ENCODE assay signal across 36 cellular contexts in genomic region chr16:8630205-8630953, GRCh38. TPM values are rescaled to one million over a fixed set of nuclear protein-coding genes. Genes with fewer than 3 reads are reported as not detected.
"Had no signal": no experiment of that assay in that cellular context is flagged by ENCODE, and none has a peak within 500 bp of the region (broad histone marks: within the 10 kb centered on the region; RNA-seq: fewer than 3 reads in every experiment).

No MANE protein-coding gene starts in this region.

- H3K27ac Mint-ChIP-seq: activated CD4-positive, alpha-beta memory T cell treated with anti-CD3 and anti-CD28 coated beads for 36 hours; activated CD8-positive, alpha-beta memory T cell treated with anti-CD3 and anti-CD28 coated beads, Interleukin-2, amount 10 ng/mL, durations not matched to agents 7 days and 5 days; activated naive CD4-positive, alpha-beta T cell treated with anti-CD3 and anti-CD28 coated beads, Interleukin-2, amount 50 U/mL, for 24 hours; activated naive CD8-positive, alpha-beta T cell treated with anti-CD3 and anti-CD28 coated beads, Interleukin-2, amount 10 ng/mL, durations not matched to agents 7 days and 5 days; T-helper 1 cell treated with Interleukin-12 subunit alpha and Interleukin-12 subunit beta and Interleukin-4 antibody, amounts not matched to agents 30 μg/mL and 1 μg/mL, for 36 hours; T-helper 2 cell treated with Interferon-gamma antibody and Interleukin-4, amounts not matched to agents 5 μg/mL and 100 μg/mL, for 36 hours; WTC11 had no signal

- DNase-seq: activated CD4-positive, alpha-beta memory T cell treated with anti-CD3 and anti-CD28 coated beads for 36 hours; activated CD4-positive, alpha-beta T cell treated with anti-CD3 and anti-CD28 coated beads for 4 hours; activated CD4-positive, alpha-beta T cell treated with anti-CD3 and anti-CD28 coated beads, Interleukin-2, amount 50 U/mL, for 1 hour; activated CD4-positive, CD25-positive, alpha-beta regulatory T cell treated with anti-CD3 and anti-CD28 coated beads, Interleukin-2, amount 50 U/mL, for 72 hours; activated CD8-positive, alpha-beta memory T cell treated with anti-CD3 and anti-CD28 coated beads for 24 hours; activated CD8-positive, alpha-beta memory T cell treated with anti-CD3 and anti-CD28 coated beads, Interleukin-2, amount 10 ng/mL, durations not matched to agents 7 days and 5 days; activated CD8-positive, alpha-beta memory T cell treated with anti-CD3 and anti-CD28 coated beads, Interleukin-2, amount 50 U/mL, for 48 hours; activated effector memory CD4-positive, alpha-beta T cell treated with Interleukin-2 at 50 U/mL for 16 hours; activated naive CD8-positive, alpha-beta T cell treated with anti-CD3 and anti-CD28 coated beads, Interleukin-2, amount 10 ng/mL, durations not matched to agents 7 days and 5 days; activated T-cell treated with anti-CD3 and anti-CD28 coated beads, Interleukin-2, amount 50 U/mL, for 48 hours; amygdala; NCI-H1092 treated with DMSO at 0.1 percent for 48 hours; NCI-H1417; NCI-H146; NCI-H187; NCI-H2029 treated with DMSO at 0.1 percent for 48 hours; NCI-H2107; NCI-H2171; NCI-H510A; NCI-H526; NCI-H748 treated with DMSO at 0.1 percent for 48 hours; PC-9; Right ventricle myocardium superior; SJCRH30 had no signal

- H2AFZ ChIP-seq: PC-9 had no signal

- H3K4me1 Mint-ChIP-seq: WTC11 had no signal

- ATAC-seq: activated CD8-positive, alpha-beta memory T cell treated with anti-CD3 and anti-CD28 coated beads, Interleukin-2, amount 10 ng/mL, durations not matched to agents 7 days and 5 days; WTC11 had no signal

- H3K9me3 Mint-ChIP-seq: activated CD4-positive, alpha-beta memory T cell treated with anti-CD3 and anti-CD28 coated beads for 36 hours; activated naive CD4-positive, alpha-beta T cell treated with anti-CD3 and anti-CD28 coated beads, Interleukin-2, amount 50 U/mL, for 24 hours; activated naive CD8-positive, alpha-beta T cell treated with anti-CD3 and anti-CD28 coated beads, Interleukin-2, amount 10 ng/mL, durations not matched to agents 7 days and 5 days; T-helper 1 cell treated with Interleukin-12 subunit alpha and Interleukin-12 subunit beta and Interleukin-4 antibody, amounts not matched to agents 30 μg/mL and 1 μg/mL, for 36 hours; T-helper 2 cell treated with Interferon-gamma antibody and Interleukin-4, amounts not matched to agents 5 μg/mL and 100 μg/mL, for 36 hours; WTC11 had no signal

- H3K9ac ChIP-seq: SK-N-SH had no signal

- H3K4me2 ChIP-seq: PC-9, SK-N-SH had no signal

- H3K27ac ChIP-seq: ascending aorta, PC-9, SJCRH30 had no signal

- H3K27me3 Mint-ChIP-seq: activated CD4-positive, alpha-beta memory T cell treated with anti-CD3 and anti-CD28 coated beads for 36 hours; activated CD8-positive, alpha-beta memory T cell treated with anti-CD3 and anti-CD28 coated beads, Interleukin-2, amount 10 ng/mL, durations not matched to agents 7 days and 5 days; activated naive CD4-positive, alpha-beta T cell treated with anti-CD3 and anti-CD28 coated beads, Interleukin-2, amount 50 U/mL, for 24 hours; activated naive CD8-positive, alpha-beta T cell treated with anti-CD3 and anti-CD28 coated beads, Interleukin-2, amount 10 ng/mL, durations not matched to agents 7 days and 5 days had no signal

- H3K27me3 ChIP-seq: ascending aorta, SJCRH30 had no signal

- FAIRE-seq: RCC 7860, TTC549 had no signal

- H3K4me1 ChIP-seq: ascending aorta had no signal

- H3K4me3 Mint-ChIP-seq: activated CD4-positive, alpha-beta memory T cell treated with anti-CD3 and anti-CD28 coated beads for 36 hours; activated CD8-positive, alpha-beta memory T cell treated with anti-CD3 and anti-CD28 coated beads, Interleukin-2, amount 10 ng/mL, durations not matched to agents 7 days and 5 days; activated naive CD4-positive, alpha-beta T cell treated with anti-CD3 and anti-CD28 coated beads, Interleukin-2, amount 50 U/mL, for 24 hours; activated naive CD8-positive, alpha-beta T cell treated with anti-CD3 and anti-CD28 coated beads, Interleukin-2, amount 10 ng/mL, durations not matched to agents 7 days and 5 days; T-helper 1 cell treated with Interleukin-12 subunit alpha and Interleukin-12 subunit beta and Interleukin-4 antibody, amounts not matched to agents 30 μg/mL and 1 μg/mL, for 36 hours; T-helper 2 cell treated with Interferon-gamma antibody and Interleukin-4, amounts not matched to agents 5 μg/mL and 100 μg/mL, for 36 hours; WTC11 had no signal

- H3K9me3 ChIP-seq: ascending aorta, SJCRH30, SK-N-SH had no signal

- H3K4me3 ChIP-seq: ascending aorta, PC-9, SJCRH30 had no signal

RNA-seq across cellular contexts. Expression of gene TMEM114, which starts 40.1 kb away (rescaled TPM):
- total RNA-seq: activated CD4-positive, alpha-beta memory T cell treated with anti-CD3 and anti-CD28 coated beads for 36 hours; activated CD8-positive, alpha-beta memory T cell treated with anti-CD3 and anti-CD28 coated beads, Interleukin-2, amount 10 ng/mL, durations not matched to agents 7 days and 5 days; activated naive CD8-positive, alpha-beta T cell treated with anti-CD3 and anti-CD28 coated beads, Interleukin-2, amount 10 ng/mL, durations not matched to agents 7 days and 5 days; ascending aorta; cardiac septum; M059J; OCI-LY7; PC-9; Right ventricle myocardium superior; SJCRH30 had no signal
- polyA plus RNA-seq: adipose tissue, SK-N-SH had no signal
